In the genomic region with DNA sequence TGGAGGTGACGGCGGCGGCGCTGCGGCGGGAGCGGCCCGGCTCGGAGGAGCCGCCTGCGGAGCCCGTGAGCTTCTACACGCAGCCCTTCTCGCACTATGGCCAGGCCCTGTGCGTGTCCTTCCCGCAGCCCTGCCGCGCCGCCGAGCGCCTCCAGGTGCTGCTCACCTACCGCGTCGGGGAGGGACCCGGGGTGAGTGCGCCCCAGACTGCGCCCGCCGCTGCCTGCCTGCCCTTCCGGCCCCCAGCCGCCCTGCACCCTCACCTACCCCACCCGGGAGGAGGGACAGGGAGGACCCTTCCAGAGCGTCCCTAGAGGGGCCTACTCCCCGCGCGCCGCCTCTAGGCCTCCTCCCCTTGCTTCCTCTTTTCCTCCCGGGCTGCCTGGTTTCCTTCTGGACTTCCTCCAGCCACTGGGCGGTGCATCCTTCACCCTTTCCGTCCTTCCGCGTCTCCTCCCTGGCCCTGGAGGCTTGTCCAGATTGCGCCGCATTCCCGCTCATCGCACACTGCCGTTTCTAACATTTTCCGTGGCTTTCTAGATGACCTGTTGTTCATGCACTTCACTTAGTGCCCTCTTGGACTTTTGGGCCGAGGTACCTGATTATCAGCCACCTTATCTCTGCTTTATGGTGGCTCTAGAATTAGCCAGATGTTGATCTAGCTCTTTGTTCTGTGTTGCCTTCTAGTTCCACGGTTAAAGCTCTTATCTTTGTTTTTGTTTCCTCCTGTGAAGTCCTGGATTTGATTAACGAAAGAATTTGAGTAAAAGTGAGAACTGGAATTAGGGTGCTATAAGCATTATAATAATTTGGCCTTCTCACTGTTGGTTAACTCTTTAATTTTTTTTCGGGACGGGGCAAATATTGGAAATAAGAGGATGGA, we compare ENCODE assay signal across 1 cellular context.
TF ChIP-seq lines count a peak whose summit lies in the region.

No MANE protein-coding gene starts in this region.

TF ChIP-seq in HepG2, 621 proteins besides CTCF, POLR2A, EP300 and RAD21 (continued from another document and continues in another):
- TF ChIP-seq ZNF253 (CRISPR knock-in tag; IDR thresholded peaks at IDR 0.05; ENCODE audit: borderline replicate concordance) (no peak), POLR2G (IDR thresholded peaks at IDR 0.05; ENCODE audit: low read depth, low read length) (no peak; the same call in none of the 2 replicates), CAMTA2 (CRISPR knock-in tag; IDR thresholded peaks at IDR 0.05; ENCODE audit: borderline replicate concordance) (peak; percentile 70; the same call in 1 of the 2 replicates), NFE2L1 (CRISPR knock-in tag; IDR thresholded peaks at IDR 0.05; ENCODE audit: borderline replicate concordance) (no peak), TEAD3 (CRISPR knock-in tag; optimal IDR thresholded peaks at IDR 0.05; ENCODE audit: borderline replicate concordance) (peak; percentile 32), ZNF878 (CRISPR knock-in tag; IDR thresholded peaks at IDR 0.05) (no peak), ZNF564 (CRISPR knock-in tag; IDR thresholded peaks at IDR 0.05) (no peak), ISL2 (CRISPR knock-in tag; IDR thresholded peaks at IDR 0.05) (no peak), FOXP1 (IDR thresholded peaks at IDR 0.05) (no peak), FOXP1 (CRISPR knock-in tag; IDR thresholded peaks at IDR 0.05) (no peak), ZNF713 (CRISPR knock-in tag; IDR thresholded peaks at IDR 0.05) (0 out of 2 replicates have a peak, but pooled peaks have one; percentile 68), MAF1 (CRISPR knock-in tag; IDR thresholded peaks at IDR 0.05; ENCODE audit: borderline replicate concordance) (peak; percentile 76; the same call in 1 of the 2 replicates), ZNF709 (CRISPR knock-in tag; IDR thresholded peaks at IDR 0.05) (no peak), MTA1 (CRISPR knock-in tag; IDR thresholded peaks at IDR 0.05; ENCODE audit: borderline replicate concordance) (peak; percentile 53; the same call in 1 of the 2 replicates), ZNF781 (CRISPR knock-in tag; IDR thresholded peaks at IDR 0.05; ENCODE audit: borderline replicate concordance, not compliant biosample characterization) (no peak), CENPX (CRISPR knock-in tag; IDR thresholded peaks at IDR 0.05) (no peak), ZFP1 (CRISPR knock-in tag; IDR thresholded peaks at IDR 0.05) (no peak), SALL1 (CRISPR knock-in tag; IDR thresholded peaks at IDR 0.05) (peak; percentile 76), KDM6A (CRISPR knock-in tag; IDR thresholded peaks at IDR 0.05; ENCODE audit: low read depth) (no peak), ZBTB42 (CRISPR knock-in tag; IDR thresholded peaks at IDR 0.05) (peak; percentile 77; the same call in 1 of the 2 replicates), ARNT (IDR thresholded peaks at IDR 0.05) (no peak), GFI1 (CRISPR knock-in tag; IDR thresholded peaks at IDR 0.05; ENCODE audit: borderline replicate concordance) (peak; percentile 78), HNRNPK (IDR thresholded peaks at IDR 0.05; ENCODE audit: low read depth, low read length, poor library complexity, severe bottlenecking) (no peak), KLF13 (CRISPR knock-in tag; IDR thresholded peaks at IDR 0.05) (peak; percentile 83; the same call in 1 of the 2 replicates), SMARCC2 (IDR thresholded peaks at IDR 0.05) (no peak), ZFAT (CRISPR knock-in tag; conservative IDR thresholded peaks at IDR 0.05) (no peak), ZC3H13 (CRISPR knock-in tag; IDR thresholded peaks at IDR 0.05) (no peak), ZNF891 (CRISPR knock-in tag; IDR thresholded peaks at IDR 0.05) (0 out of 2 replicates have a peak, but pooled peaks have one; percentile 42), IRF2 (CRISPR knock-in tag; IDR thresholded peaks at IDR 0.05) (no peak), MAFK (conservative IDR thresholded peaks at IDR 0.05 in 1 of 2, IDR thresholded peaks at IDR 0.05 in 1 of 2; ENCODE audit: low read length in 2 of 2) (no peak), ZNF790 (CRISPR knock-in tag; IDR thresholded peaks at IDR 0.05; ENCODE audit: borderline replicate concordance) (peak; percentile 37; the same call in 1 of the 2 replicates), JUNB (CRISPR knock-in tag; IDR thresholded peaks at IDR 0.05; ENCODE audit: borderline replicate concordance) (no peak), ZNF777 (CRISPR knock-in tag; IDR thresholded peaks at IDR 0.05) (peak; percentile 77), RBM22 (optimal IDR thresholded peaks at IDR 0.05; ENCODE audit: low read length) (no peak), MZF1 (CRISPR knock-in tag; IDR thresholded peaks at IDR 0.05; ENCODE audit: borderline replicate concordance) (no peak), MTF1 (CRISPR knock-in tag; IDR thresholded peaks at IDR 0.05) (no peak), ZSCAN20 (CRISPR knock-in tag; IDR thresholded peaks at IDR 0.05; ENCODE audit: borderline replicate concordance) (no peak; the same call in 1 of the 2 replicates), ONECUT2 (CRISPR knock-in tag; IDR thresholded peaks at IDR 0.05) (no peak), ZNF350 (CRISPR knock-in tag; IDR thresholded peaks at IDR 0.05; ENCODE audit: borderline replicate concordance, low read depth) (no peak; the same call in 1 of the 2 replicates)
- TF ChIP-seq, protein P1, sequence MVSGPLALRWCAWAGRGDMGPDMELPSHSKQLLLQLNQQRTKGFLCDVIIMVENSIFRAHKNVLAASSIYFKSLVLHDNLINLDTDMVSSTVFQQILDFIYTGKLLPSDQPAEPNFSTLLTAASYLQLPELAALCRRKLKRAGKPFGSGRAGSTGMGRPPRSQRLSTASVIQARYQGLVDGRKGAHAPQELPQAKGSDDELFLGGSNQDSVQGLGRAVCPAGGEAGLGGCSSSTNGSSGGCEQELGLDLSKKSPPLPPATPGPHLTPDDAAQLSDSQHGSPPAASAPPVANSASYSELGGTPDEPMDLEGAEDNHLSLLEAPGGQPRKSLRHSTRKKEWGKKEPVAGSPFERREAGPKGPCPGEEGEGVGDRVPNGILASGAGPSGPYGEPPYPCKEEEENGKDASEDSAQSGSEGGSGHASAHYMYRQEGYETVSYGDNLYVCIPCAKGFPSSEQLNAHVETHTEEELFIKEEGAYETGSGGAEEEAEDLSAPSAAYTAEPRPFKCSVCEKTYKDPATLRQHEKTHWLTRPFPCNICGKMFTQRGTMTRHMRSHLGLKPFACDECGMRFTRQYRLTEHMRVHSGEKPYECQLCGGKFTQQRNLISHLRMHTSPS (CRISPR knock-in tag; IDR thresholded peaks at IDR 0.05; ENCODE audit: low read depth), result no peak
- TF ChIP-seq, protein P2, sequence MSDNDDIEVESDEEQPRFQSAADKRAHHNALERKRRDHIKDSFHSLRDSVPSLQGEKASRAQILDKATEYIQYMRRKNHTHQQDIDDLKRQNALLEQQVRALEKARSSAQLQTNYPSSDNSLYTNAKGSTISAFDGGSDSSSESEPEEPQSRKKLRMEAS (IDR thresholded peaks at IDR 0.05), result no peak
- TF ChIP-seq, protein P3, sequence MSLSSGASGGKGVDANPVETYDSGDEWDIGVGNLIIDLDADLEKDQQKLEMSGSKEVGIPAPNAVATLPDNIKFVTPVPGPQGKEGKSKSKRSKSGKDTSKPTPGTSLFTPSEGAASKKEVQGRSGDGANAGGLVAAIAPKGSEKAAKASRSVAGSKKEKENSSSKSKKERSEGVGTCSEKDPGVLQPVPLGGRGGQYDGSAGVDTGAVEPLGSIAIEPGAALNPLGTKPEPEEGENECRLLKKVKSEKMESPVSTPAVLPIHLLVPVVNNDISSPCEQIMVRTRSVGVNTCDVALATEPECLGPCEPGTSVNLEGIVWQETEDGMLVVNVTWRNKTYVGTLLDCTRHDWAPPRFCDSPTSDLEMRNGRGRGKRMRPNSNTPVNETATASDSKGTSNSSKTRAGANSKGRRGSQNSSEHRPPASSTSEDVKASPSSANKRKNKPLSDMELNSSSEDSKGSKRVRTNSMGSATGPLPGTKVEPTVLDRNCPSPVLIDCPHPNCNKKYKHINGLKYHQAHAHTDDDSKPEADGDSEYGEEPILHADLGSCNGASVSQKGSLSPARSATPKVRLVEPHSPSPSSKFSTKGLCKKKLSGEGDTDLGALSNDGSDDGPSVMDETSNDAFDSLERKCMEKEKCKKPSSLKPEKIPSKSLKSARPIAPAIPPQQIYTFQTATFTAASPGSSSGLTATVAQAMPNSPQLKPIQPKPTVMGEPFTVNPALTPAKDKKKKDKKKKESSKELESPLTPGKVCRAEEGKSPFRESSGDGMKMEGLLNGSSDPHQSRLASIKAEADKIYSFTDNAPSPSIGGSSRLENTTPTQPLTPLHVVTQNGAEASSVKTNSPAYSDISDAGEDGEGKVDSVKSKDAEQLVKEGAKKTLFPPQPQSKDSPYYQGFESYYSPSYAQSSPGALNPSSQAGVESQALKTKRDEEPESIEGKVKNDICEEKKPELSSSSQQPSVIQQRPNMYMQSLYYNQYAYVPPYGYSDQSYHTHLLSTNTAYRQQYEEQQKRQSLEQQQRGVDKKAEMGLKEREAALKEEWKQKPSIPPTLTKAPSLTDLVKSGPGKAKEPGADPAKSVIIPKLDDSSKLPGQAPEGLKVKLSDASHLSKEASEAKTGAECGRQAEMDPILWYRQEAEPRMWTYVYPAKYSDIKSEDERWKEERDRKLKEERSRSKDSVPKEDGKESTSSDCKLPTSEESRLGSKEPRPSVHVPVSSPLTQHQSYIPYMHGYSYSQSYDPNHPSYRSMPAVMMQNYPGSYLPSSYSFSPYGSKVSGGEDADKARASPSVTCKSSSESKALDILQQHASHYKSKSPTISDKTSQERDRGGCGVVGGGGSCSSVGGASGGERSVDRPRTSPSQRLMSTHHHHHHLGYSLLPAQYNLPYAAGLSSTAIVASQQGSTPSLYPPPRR (CRISPR knock-in tag; IDR thresholded peaks at IDR 0.05; ENCODE audit: borderline replicate concordance), result peak; percentile 44; the same call in 1 of the 2 replicates
- TF ChIP-seq, protein P4, sequence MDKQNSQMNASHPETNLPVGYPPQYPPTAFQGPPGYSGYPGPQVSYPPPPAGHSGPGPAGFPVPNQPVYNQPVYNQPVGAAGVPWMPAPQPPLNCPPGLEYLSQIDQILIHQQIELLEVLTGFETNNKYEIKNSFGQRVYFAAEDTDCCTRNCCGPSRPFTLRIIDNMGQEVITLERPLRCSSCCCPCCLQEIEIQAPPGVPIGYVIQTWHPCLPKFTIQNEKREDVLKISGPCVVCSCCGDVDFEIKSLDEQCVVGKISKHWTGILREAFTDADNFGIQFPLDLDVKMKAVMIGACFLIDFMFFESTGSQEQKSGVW (CRISPR knock-in tag; IDR thresholded peaks at IDR 0.05; ENCODE audit: borderline replicate concordance), result no peak
- TF ChIP-seq, protein P5, sequence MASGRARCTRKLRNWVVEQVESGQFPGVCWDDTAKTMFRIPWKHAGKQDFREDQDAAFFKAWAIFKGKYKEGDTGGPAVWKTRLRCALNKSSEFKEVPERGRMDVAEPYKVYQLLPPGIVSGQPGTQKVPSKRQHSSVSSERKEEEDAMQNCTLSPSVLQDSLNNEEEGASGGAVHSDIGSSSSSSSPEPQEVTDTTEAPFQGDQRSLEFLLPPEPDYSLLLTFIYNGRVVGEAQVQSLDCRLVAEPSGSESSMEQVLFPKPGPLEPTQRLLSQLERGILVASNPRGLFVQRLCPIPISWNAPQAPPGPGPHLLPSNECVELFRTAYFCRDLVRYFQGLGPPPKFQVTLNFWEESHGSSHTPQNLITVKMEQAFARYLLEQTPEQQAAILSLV (CRISPR knock-in tag; IDR thresholded peaks at IDR 0.05; ENCODE audit: borderline replicate concordance), result no peak
- TF ChIP-seq, protein P6, sequence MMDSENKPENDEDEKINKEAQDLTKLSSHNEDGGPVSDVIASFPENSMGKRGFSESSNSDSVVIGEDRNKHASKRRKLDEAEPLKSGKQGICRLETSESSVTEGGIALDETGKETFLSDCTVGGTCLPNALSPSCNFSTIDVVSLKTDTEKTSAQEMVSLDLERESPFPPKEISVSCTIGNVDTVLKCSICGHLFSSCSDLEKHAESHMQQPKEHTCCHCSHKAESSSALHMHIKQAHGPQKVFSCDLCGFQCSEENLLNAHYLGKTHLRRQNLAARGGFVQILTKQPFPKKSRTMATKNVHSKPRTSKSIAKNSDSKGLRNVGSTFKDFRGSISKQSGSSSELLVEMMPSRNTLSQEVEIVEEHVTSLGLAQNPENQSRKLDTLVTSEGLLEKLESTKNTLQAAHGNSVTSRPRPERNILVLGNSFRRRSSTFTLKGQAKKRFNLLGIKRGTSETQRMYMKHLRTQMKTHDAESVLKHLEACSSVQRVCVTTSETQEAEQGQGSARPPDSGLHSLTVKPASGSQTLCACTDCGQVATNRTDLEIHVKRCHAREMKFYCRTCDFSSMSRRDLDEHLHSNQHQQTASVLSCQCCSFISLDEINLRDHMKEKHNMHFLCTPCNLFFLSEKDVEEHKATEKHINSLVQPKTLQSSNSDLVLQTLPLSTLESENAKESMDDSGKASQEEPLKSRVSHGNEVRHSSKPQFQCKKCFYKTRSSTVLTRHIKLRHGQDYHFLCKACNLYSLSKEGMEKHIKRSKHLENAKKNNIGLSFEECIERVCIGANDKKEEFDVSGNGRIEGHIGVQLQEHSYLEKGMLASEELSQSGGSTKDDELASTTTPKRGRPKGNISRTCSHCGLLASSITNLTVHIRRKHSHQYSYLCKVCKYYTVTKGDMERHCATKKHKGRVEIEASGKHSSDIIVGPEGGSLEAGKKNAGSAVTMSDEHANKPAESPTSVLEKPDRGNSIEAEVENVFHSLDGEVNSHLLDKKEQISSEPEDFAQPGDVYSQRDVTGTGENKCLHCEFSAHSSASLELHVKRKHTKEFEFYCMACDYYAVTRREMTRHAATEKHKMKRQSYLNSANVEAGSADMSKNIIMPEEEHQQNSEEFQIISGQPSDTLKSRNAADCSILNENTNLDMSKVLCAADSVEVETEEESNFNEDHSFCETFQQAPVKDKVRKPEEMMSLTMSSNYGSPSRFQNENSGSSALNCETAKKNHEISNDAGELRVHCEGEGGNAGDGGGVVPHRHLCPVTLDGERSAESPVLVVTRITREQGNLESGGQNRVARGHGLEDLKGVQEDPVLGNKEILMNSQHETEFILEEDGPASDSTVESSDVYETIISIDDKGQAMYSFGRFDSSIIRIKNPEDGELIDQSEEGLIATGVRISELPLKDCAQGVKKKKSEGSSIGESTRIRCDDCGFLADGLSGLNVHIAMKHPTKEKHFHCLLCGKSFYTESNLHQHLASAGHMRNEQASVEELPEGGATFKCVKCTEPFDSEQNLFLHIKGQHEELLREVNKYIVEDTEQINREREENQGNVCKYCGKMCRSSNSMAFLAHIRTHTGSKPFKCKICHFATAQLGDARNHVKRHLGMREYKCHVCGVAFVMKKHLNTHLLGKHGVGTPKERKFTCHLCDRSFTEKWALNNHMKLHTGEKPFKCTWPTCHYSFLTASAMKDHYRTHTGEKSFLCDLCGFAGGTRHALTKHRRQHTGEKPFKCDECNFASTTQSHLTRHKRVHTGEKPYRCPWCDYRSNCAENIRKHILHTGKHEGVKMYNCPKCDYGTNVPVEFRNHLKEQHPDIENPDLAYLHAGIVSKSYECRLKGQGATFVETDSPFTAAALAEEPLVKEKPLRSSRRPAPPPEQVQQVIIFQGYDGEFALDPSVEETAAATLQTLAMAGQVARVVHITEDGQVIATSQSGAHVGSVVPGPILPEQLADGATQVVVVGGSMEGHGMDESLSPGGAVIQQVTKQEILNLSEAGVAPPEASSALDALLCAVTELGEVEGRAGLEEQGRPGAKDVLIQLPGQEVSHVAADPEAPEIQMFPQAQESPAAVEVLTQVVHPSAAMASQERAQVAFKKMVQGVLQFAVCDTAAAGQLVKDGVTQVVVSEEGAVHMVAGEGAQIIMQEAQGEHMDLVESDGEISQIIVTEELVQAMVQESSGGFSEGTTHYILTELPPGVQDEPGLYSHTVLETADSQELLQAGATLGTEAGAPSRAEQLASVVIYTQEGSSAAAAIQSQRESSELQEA (CRISPR knock-in tag; IDR thresholded peaks at IDR 0.05; ENCODE audit: not compliant biosample characterization), result no peak
